Comparison of ENCODE assay signal across 7 cellular contexts in genomic region chr9:76571288-76572204, GRCh38.
DNase-seq lines count a peak whose midpoint lies in the region; ATAC-seq and TF ChIP-seq lines count a peak whose summit lies in the region.

No MANE protein-coding gene starts in this region.

- 36% methylated on average over 40 of the region's 40 CpGs for WGBS in esophagus muscularis mucosa
- WGBS in sigmoid colon, 2 donors, result 18 to 36% methylated on average over 40 of the region's 40 CpGs
- WGBS in body of pancreas, 2 donors, result 27 to 30% methylated on average over 39 to 40 of the region's 40 CpGs

- ATAC-seq in GM18519 (IDR thresholded peaks at IDR 0.05; ENCODE audit: low FRiP score, unreplicated experiment), result peak; percentile 79
- peak; percentile 71 for ATAC-seq in HG02588 (IDR thresholded peaks at IDR 0.05; ENCODE audit: unreplicated experiment)
- ATAC-seq in body of pancreas, result no peak

- H3K9me2 ChIP-seq in OCI-LY7 (ENCODE audit: insufficient read depth, low read length), result no peaks in the 10 kb centered on the region

- intact Hi-C loops in OCI-LY7 (cut with micrococcal nuclease; ENCODE audit: unreplicated experiment), result no loop called here
- intact Hi-C loops in esophagus muscularis mucosa (cut with DNase I), result no loop called here
- intact Hi-C loops in sigmoid colon (cut with DNase I), result no loop called here
- intact Hi-C loops in body of pancreas (cut with DNase I), result no loop called here

- no peak for TF ChIP-seq POLR2A in esophagus muscularis mucosa (IDR thresholded peaks at IDR 0.05; ENCODE audit: low read depth)
- TF ChIP-seq POLR2A in sigmoid colon (IDR thresholded peaks at IDR 0.05), result no peak
- no peak for TF ChIP-seq POLR2A in body of pancreas (IDR thresholded peaks at IDR 0.05)

- peak overlapping the region; percentile 74 for H3K4me2 ChIP-seq in OCI-LY7 (ENCODE audit: low read length)

- H3K4me3 ChIP-seq in OCI-LY7 (ENCODE audit: low read depth, low read length, poor library complexity, severe bottlenecking) (peak overlapping the region; percentile 50), esophagus muscularis mucosa (peak overlapping the region; percentile 50 to 62 (median 54)), sigmoid colon (peak overlapping the region; percentile 15 to 46 (median 40)), body of pancreas (no peak overlapping the region)

- TF ChIP-seq EP300 in esophagus muscularis mucosa (IDR thresholded peaks at IDR 0.05) (no peak), sigmoid colon (IDR thresholded peaks at IDR 0.05) (no peak)

- peak overlapping the region; percentile 29 for H3K27ac ChIP-seq in OCI-LY7 (ENCODE audit: low read depth, low read length, poor library complexity, severe bottlenecking)
- H3K27ac ChIP-seq in esophagus muscularis mucosa (replicated peaks in 1 of 4), result peak overlapping the region in 3 of 4 donors; percentile 26 to 57 (median 28)
- peak overlapping the region in 1 of 4 donors; percentile 11 for H3K27ac ChIP-seq in sigmoid colon
- peak overlapping the region in 2 of 4 donors; percentile 10 to 34 for H3K27ac ChIP-seq in body of pancreas

- H3K4me1 ChIP-seq in OCI-LY7 (ENCODE audit: insufficient read depth, low read length, poor library complexity, severe bottlenecking) (peaks cover 27% of the 10 kb centered on the region), esophagus muscularis mucosa (peaks cover 0 to 15% (median 3%) of the 10 kb centered on the region in 4 donors), sigmoid colon (no peaks in the 10 kb centered on the region), body of pancreas (no peaks in the 10 kb centered on the region)

- no peaks in the 10 kb centered on the region for H3K9me3 ChIP-seq in OCI-LY7 (ENCODE audit: low read length)
- H3K9me3 ChIP-seq in esophagus muscularis mucosa, result peaks cover 0 to 13% (median 4%) of the 10 kb centered on the region in 4 donors
- H3K9me3 ChIP-seq in sigmoid colon, result peaks cover 0 to 2% (median 0%) of the 10 kb centered on the region in 4 donors
- H3K9me3 ChIP-seq in body of pancreas, result no peaks in the 10 kb centered on the region

- CTCF ChIA-PET in OCI-LY7 (lab: Charles Lee; ENCODE audit: unreplicated experiment), result no interaction called here

- DNase-seq in OCI-LY7 (ENCODE audit: low spot score), result peak; percentile 62
- peak; percentile 84 for DNase-seq in esophagus muscularis mucosa (ENCODE audit: extremely low spot score)
- no peak for DNase-seq in sigmoid colon
- DNase-seq in body of pancreas, result no peak
- DNase-seq in NCI-H524 treated with DMSO at 0.1 percent for 48 hours (lab: John Stamatoyannopoulos, UW), result no peak

- POLR2A ChIA-PET in OCI-LY7 (lab: Charles Lee), result interaction anchor here (1.4 kb wide), 1 partner anchor 10 kb away, joined by 5 read pairs; no protein-coding TSS in a partner anchor

- no peaks in the 10 kb centered on the region for H3K79me2 ChIP-seq in OCI-LY7 (ENCODE audit: insufficient read depth, low read depth, low read length)

- BruUV-seq in OCI-LY7 (replicated peaks; lab: Mats Ljungman, UMichigan), result no TSS peak

- TF ChIP-seq CTCF in OCI-LY7 (conservative IDR thresholded peaks at IDR 0.05; ENCODE audit: low read length), result no peak
- TF ChIP-seq CTCF in esophagus muscularis mucosa (IDR thresholded peaks at IDR 0.05), result no peak
- no peak for TF ChIP-seq CTCF in sigmoid colon (IDR thresholded peaks at IDR 0.05)
- no peak for TF ChIP-seq CTCF in body of pancreas (IDR thresholded peaks at IDR 0.05)

- peak overlapping the region; percentile 82 for H2AFZ ChIP-seq in OCI-LY7 (ENCODE audit: low read length)

- H3K36me3 ChIP-seq in OCI-LY7 (ENCODE audit: insufficient read depth, low read length) (no peaks in the 10 kb centered on the region; the same call in 1 of the 2 replicates), esophagus muscularis mucosa (no peaks in the 10 kb centered on the region), sigmoid colon (no peaks in the 10 kb centered on the region), body of pancreas (replicated peaks in 1 of 2; ENCODE audit: insufficient read depth in 1 of 2, low read depth in 2 of 2) (no peaks in the 10 kb centered on the region)

- H4K20me1 ChIP-seq in OCI-LY7 (ENCODE audit: insufficient read depth, low read length), result no peaks in the 10 kb centered on the region

- H3K27me3 ChIP-seq in esophagus muscularis mucosa, result peaks cover 0 to 17% (median 4%) of the 10 kb centered on the region in 4 donors
- H3K27me3 ChIP-seq in sigmoid colon, result peaks cover 0 to 23% (median 0%) of the 10 kb centered on the region in 3 donors
- no peaks in the 10 kb centered on the region for H3K27me3 ChIP-seq in body of pancreas

Comparison
In these comparisons a context has a peak if more than half of its experiments do, and no peak if none do; other contexts are left out.
1. DNase-seq: peak in OCI-LY7 (single experiment) and esophagus muscularis mucosa (single experiment); none in sigmoid colon (single experiment), body of pancreas (0 of 4) and NCI-H524 treated with DMSO at 0.1 percent for 48 hours (single experiment).
2. H3K4me3 ChIP-seq: peak in OCI-LY7 (single experiment), esophagus muscularis mucosa (4 of 4) and sigmoid colon (4 of 4); none in body of pancreas (0 of 2).